Comparison of ENCODE assay signal across 25 cellular contexts in genomic region chr7:107813524-107813923, GRCh38. TPM values are rescaled to one million over a fixed set of nuclear protein-coding genes. Genes with fewer than 3 reads are reported as not detected.
A peak's percentile ranks its signal among the peaks of the same experiment; 100 is the strongest.
DNase-seq lines count a peak whose midpoint lies in the region; ATAC-seq and TF ChIP-seq lines count a peak whose summit lies in the region.
"Had no signal": no experiment of that assay in that cellular context is flagged by ENCODE, and none has a peak within 500 bp of the region (broad histone marks: within the 10 kb centered on the region; RNA-seq: fewer than 3 reads in every experiment).

No MANE protein-coding gene starts in this region.

- H3K4me1 Mint-ChIP-seq in stimulated activated naive CD8-positive, alpha-beta T cell treated with anti-CD3 and anti-CD28 coated beads, Interleukin-15, amount 100 ng/mL, for 72 hours, result peaks cover 32% of the 10 kb centered on the region
- H3K4me1 Mint-ChIP-seq: stimulated activated memory B cell treated with anti-CD40 and anti-IgM and Interleukin-4, amounts not matched to agents 10 μg/mL and 1 μg/mL and 100 μg/mL, for 72 hours had no signal

- H3K9me3 Mint-ChIP-seq in activated naive CD4-positive, alpha-beta T cell treated with anti-CD3 and anti-CD28 coated beads, Interleukin-2, amount 50 U/mL, for 72 hours, result no peaks in the 10 kb centered on the region
- H3K9me3 Mint-ChIP-seq in stimulated activated naive CD8-positive, alpha-beta T cell treated with anti-CD3 and anti-CD28 coated beads, Interleukin-15, amount 100 ng/mL, for 72 hours, result no peaks in the 10 kb centered on the region
- H3K9me3 Mint-ChIP-seq: CD8-positive, alpha-beta memory T cell; nephron; stimulated activated memory B cell treated with anti-CD40 and anti-IgM and Interleukin-4, amounts not matched to agents 10 μg/mL and 1 μg/mL and 100 μg/mL, for 72 hours; T-helper 1 cell treated with Interleukin-12 subunit alpha and Interleukin-12 subunit beta and Interleukin-4 antibody, amounts not matched to agents 30 μg/mL and 1 μg/mL, for 36 hours had no signal

- no peaks in the 10 kb centered on the region for H3K27me3 ChIP-seq in WERI-Rb-1 (ENCODE audit: insufficient read depth, low read depth, severe bottlenecking)
- H3K27me3 ChIP-seq: body of pancreas, esophagus squamous epithelium, gastrocnemius medialis, pancreas, thyroid gland had no signal

- H3K27me3 Mint-ChIP-seq in stimulated activated naive CD8-positive, alpha-beta T cell treated with anti-CD3 and anti-CD28 coated beads, Interleukin-15, amount 100 ng/mL, for 72 hours, result no peaks in the 10 kb centered on the region
- H3K27me3 Mint-ChIP-seq: CD8-positive, alpha-beta memory T cell had no signal

- H3K27ac ChIP-seq in WERI-Rb-1, result no peak overlapping the region
- H3K27ac ChIP-seq: body of pancreas, esophagus squamous epithelium, gastrocnemius medialis, pancreas, thyroid gland, VCaP had no signal

- TF ChIP-seq CTCF in WERI-Rb-1 (IDR thresholded peaks at IDR 0.05; ENCODE audit: low read depth, low read length), result no peak

- H3K4me3 Mint-ChIP-seq in stimulated activated naive CD8-positive, alpha-beta T cell treated with anti-CD3 and anti-CD28 coated beads, Interleukin-15, amount 100 ng/mL, for 72 hours, result peak overlapping the region; percentile 34 to 55
- H3K4me3 Mint-ChIP-seq: CD8-positive, alpha-beta memory T cell; nephron; stimulated activated memory B cell treated with anti-CD40 and anti-IgM and Interleukin-4, amounts not matched to agents 10 μg/mL and 1 μg/mL and 100 μg/mL, for 72 hours; T-helper 1 cell treated with Interleukin-12 subunit alpha and Interleukin-12 subunit beta and Interleukin-4 antibody, amounts not matched to agents 30 μg/mL and 1 μg/mL, for 36 hours had no signal

- H3K36me3 Mint-ChIP-seq in activated naive CD4-positive, alpha-beta T cell treated with anti-CD3 and anti-CD28 coated beads, Interleukin-2, amount 50 U/mL, for 72 hours, result no peaks in the 10 kb centered on the region
- H3K36me3 Mint-ChIP-seq: stimulated activated memory B cell treated with anti-CD40 and anti-IgM and Interleukin-4, amounts not matched to agents 10 μg/mL and 1 μg/mL and 100 μg/mL, for 72 hours had no signal

- no peaks in the 10 kb centered on the region for H3K9me3 ChIP-seq in WERI-Rb-1 (ENCODE audit: severe bottlenecking)
- H3K9me3 ChIP-seq: body of pancreas, esophagus squamous epithelium, gastrocnemius medialis, pancreas, thyroid gland had no signal

- peak overlapping the region; percentile 31 to 68 for H3K27ac Mint-ChIP-seq in activated naive CD4-positive, alpha-beta T cell treated with anti-CD3 and anti-CD28 coated beads, Interleukin-2, amount 50 U/mL, for 72 hours
- peak overlapping the region in 1 of 2 donors; percentile 79 for H3K27ac Mint-ChIP-seq in stimulated activated naive CD8-positive, alpha-beta T cell treated with anti-CD3 and anti-CD28 coated beads, Interleukin-15, amount 100 ng/mL, for 72 hours
- H3K27ac Mint-ChIP-seq: CD8-positive, alpha-beta memory T cell; nephron; stimulated activated memory B cell treated with anti-CD40 and anti-IgM and Interleukin-4, amounts not matched to agents 10 μg/mL and 1 μg/mL and 100 μg/mL, for 72 hours; T-helper 1 cell treated with Interleukin-12 subunit alpha and Interleukin-12 subunit beta and Interleukin-4 antibody, amounts not matched to agents 30 μg/mL and 1 μg/mL, for 36 hours had no signal

- peak; percentile 79 to 81 for ATAC-seq in activated naive CD4-positive, alpha-beta T cell treated with anti-CD3 and anti-CD28 coated beads, Interleukin-2, amount 50 U/mL, for 72 hours
- ATAC-seq in stimulated activated naive CD8-positive, alpha-beta T cell treated with anti-CD3 and anti-CD28 coated beads, Interleukin-15, amount 100 ng/mL, for 72 hours, result peak; percentile 86
- ATAC-seq in GM21737 (IDR thresholded peaks at IDR 0.05; ENCODE audit: unreplicated experiment), result no peak
- ATAC-seq: body of pancreas; gastrocnemius medialis; pancreas; stimulated activated memory B cell treated with anti-CD40 and anti-IgM and Interleukin-4, amounts not matched to agents 10 μg/mL and 1 μg/mL and 100 μg/mL, for 72 hours had no signal

- no peaks in the 10 kb centered on the region for H3K36me3 ChIP-seq in WERI-Rb-1
- H3K36me3 ChIP-seq: esophagus squamous epithelium, gastrocnemius medialis, pancreas, thyroid gland had no signal

- H3K4me3 ChIP-seq in WERI-Rb-1 (ENCODE audit: low read depth, low read length), result no peak overlapping the region
- H3K4me3 ChIP-seq: body of pancreas, esophagus squamous epithelium, gastrocnemius medialis, pancreas, thyroid gland had no signal

- peak; percentile 46 for DNase-seq in stimulated activated CD4-positive, alpha-beta T cell treated with anti-CD3 and anti-CD28 coated beads, Interleukin-12 subunit alpha, Interleukin-12 subunit beta, amount 100 ng/mL, for 48 hours (ENCODE audit: low read depth in 2 of 3, low spot score in 1 of 3)
- DNase-seq in stimulated activated CD4-positive, alpha-beta T cell treated with anti-CD3 and anti-CD28 coated beads, Interleukin-12 subunit alpha, Interleukin-12 subunit beta, amount 100 ng/mL, for 4 hours, result no peak
- DNase-seq in activated naive CD4-positive, alpha-beta T cell treated with anti-CD3 and anti-CD28 coated beads, Interleukin-2, amount 50 U/mL, for 72 hours (ENCODE audit: low spot score in 2 of 2), result peak in 1 of 2 donors; percentile 51
- DNase-seq in stimulated activated CD4-positive, alpha-beta T cell treated with anti-CD3 and anti-CD28 coated beads, Interleukin-4, amount 100 ng/mL, for 24 hours, result peak; percentile 45
- DNase-seq in stimulated activated naive CD8-positive, alpha-beta T cell treated with anti-CD3 and anti-CD28 coated beads, Interleukin-15, amount 100 ng/mL, for 72 hours, result peak; percentile 10 to 59
- DNase-seq in WERI-Rb-1, result no peak
- DNase-seq: body of pancreas; CD8-positive, alpha-beta memory T cell; DMS153; effector memory CD4-positive, alpha-beta T cell; esophagus squamous epithelium; gastrocnemius medialis; islet precursor cell; Kasumi-1; NCI-H1694 treated with DMSO at 0.1 percent for 48 hours; NCI-H69; pancreas; thyroid gland had no signal

RNA-seq across cellular contexts. Expression of gene SLC26A3, which starts 10.5 kb away (rescaled TPM):
- total RNA-seq in activated naive CD4-positive, alpha-beta T cell treated with anti-CD3 and anti-CD28 coated beads, Interleukin-2, amount 50 U/mL, for 72 hours, result not detected
- total RNA-seq: body of pancreas; CD8-positive, alpha-beta memory T cell; esophagus squamous epithelium; G401; mononuclear cell had no signal

Comparison
In these comparisons a context has a peak if more than half of its experiments do, and no peak if none do; other contexts are left out.
1. DNase-seq: peak in stimulated activated CD4-positive, alpha-beta T cell treated with anti-CD3 and anti-CD28 coated beads, Interleukin-12 subunit alpha, Interleukin-12 subunit beta, amount 100 ng/mL, for 48 hours (3 of 3), stimulated activated CD4-positive, alpha-beta T cell treated with anti-CD3 and anti-CD28 coated beads, Interleukin-4, amount 100 ng/mL, for 24 hours (single experiment) and stimulated activated naive CD8-positive, alpha-beta T cell treated with anti-CD3 and anti-CD28 coated beads, Interleukin-15, amount 100 ng/mL, for 72 hours (2 of 2); none in stimulated activated CD4-positive, alpha-beta T cell treated with anti-CD3 and anti-CD28 coated beads, Interleukin-12 subunit alpha, Interleukin-12 subunit beta, amount 100 ng/mL, for 4 hours (single experiment) and WERI-Rb-1 (single experiment).